Comparison of ENCODE assay signal across 37 cellular contexts in genomic region chr10:21130108-21130507, GRCh38.
"Had no signal": no experiment of that assay in that cellular context is flagged by ENCODE, and none has a peak within 500 bp of the region (broad histone marks: within the 10 kb centered on the region; RNA-seq: fewer than 3 reads in every experiment).

No MANE protein-coding gene starts in this region.

- H3K27me3 Mint-ChIP-seq: activated B cell treated with CpG ODN at 0.5 μM for 24 hours; activated CD4-positive, alpha-beta memory T cell treated with anti-CD3 and anti-CD28 coated beads, Interleukin-2, amount 10 ng/mL, durations not matched to agents 7 days and 5 days; activated naive CD8-positive, alpha-beta T cell treated with anti-CD3 and anti-CD28 coated beads, Interleukin-2, amount 10 ng/mL, durations not matched to agents 7 days and 5 days; brain had no signal

- DNase-seq: activated B cell treated with CpG ODN at 0.5 μM for 24 hours; activated CD4-positive, alpha-beta memory T cell treated with anti-CD3 and anti-CD28 coated beads, Interleukin-2, amount 10 ng/mL, durations not matched to agents 7 days and 5 days; activated CD4-positive, alpha-beta T cell treated with anti-CD3 and anti-CD28 coated beads for 4 hours; activated CD4-positive, CD25-positive, alpha-beta regulatory T cell treated with anti-CD3 and anti-CD28 coated beads, Interleukin-2, amount 50 U/mL, for 72 hours; activated CD8-positive, alpha-beta memory T cell treated with anti-CD3 and anti-CD28 coated beads for 24 hours; activated CD8-positive, alpha-beta memory T cell treated with anti-CD3 and anti-CD28 coated beads, Interleukin-2, amount 10 ng/mL, durations not matched to agents 7 days and 5 days; activated CD8-positive, alpha-beta memory T cell treated with anti-CD3 and anti-CD28 coated beads, Interleukin-2, amount 50 U/mL, for 48 hours; activated effector memory CD4-positive, alpha-beta T cell treated with anti-CD3 and anti-CD28 coated beads, Interleukin-2, amount 50 U/mL, for 16 hours; activated naive CD4-positive, alpha-beta T cell; activated naive CD4-positive, alpha-beta T cell treated with anti-CD3 and anti-CD28 coated beads, Interleukin-2, amount 50 U/mL, for 16 hours; activated naive CD8-positive, alpha-beta T cell treated with anti-CD3 and anti-CD28 coated beads, Interleukin-2, amount 10 ng/mL, durations not matched to agents 7 days and 5 days; activated T-cell treated with anti-CD3 and anti-CD28 coated beads, Interleukin-2, amount 50 U/mL, for 48 hours; amygdala; caudate nucleus; cerebellar nuclear complex; Karpas-422; KBM-7; NCI-H1048; NCI-H1105 treated with DMSO at 0.1 percent for 48 hours; NCI-H1436; NCI-H187; NCI-H2029 treated with DMSO at 0.1 percent for 48 hours; NCI-H2107; NCI-H510A; NCI-H526; PC-3; Peyer's patch; RPMI8226; SHP77 treated with DMSO at 0.1 percent for 48 hours; SK-N-SH had no signal

- H3K9me3 Mint-ChIP-seq: activated B cell treated with CpG ODN at 0.5 μM for 24 hours; activated CD4-positive, alpha-beta memory T cell treated with anti-CD3 and anti-CD28 coated beads, Interleukin-2, amount 10 ng/mL, durations not matched to agents 7 days and 5 days; activated naive CD8-positive, alpha-beta T cell treated with anti-CD3 and anti-CD28 coated beads, Interleukin-2, amount 10 ng/mL, durations not matched to agents 7 days and 5 days; T-helper 1 cell treated with Interleukin-12 subunit alpha and Interleukin-12 subunit beta and Interleukin-4 antibody, amounts not matched to agents 30 μg/mL and 1 μg/mL, for 36 hours; T-helper 2 cell treated with Interferon-gamma antibody and Interleukin-4, amounts not matched to agents 5 μg/mL and 100 μg/mL, for 36 hours had no signal

- H3K4me1 Mint-ChIP-seq: activated B cell treated with CpG ODN at 0.5 μM for 24 hours; activated CD4-positive, alpha-beta memory T cell treated with anti-CD3 and anti-CD28 coated beads, Interleukin-2, amount 10 ng/mL, durations not matched to agents 7 days and 5 days; activated CD8-positive, alpha-beta memory T cell treated with anti-CD3 and anti-CD28 coated beads, Interleukin-2, amount 10 ng/mL, durations not matched to agents 7 days and 5 days; activated naive CD8-positive, alpha-beta T cell treated with anti-CD3 and anti-CD28 coated beads, Interleukin-2, amount 10 ng/mL, durations not matched to agents 7 days and 5 days had no signal

- H3K27me3 ChIP-seq: ascending aorta, Peyer's patch, SJSA1 had no signal

- H3K4me2 ChIP-seq: SK-N-SH had no signal

- H3K9ac ChIP-seq: SK-N-SH had no signal

- H3K36me3 Mint-ChIP-seq: activated CD8-positive, alpha-beta memory T cell treated with anti-CD3 and anti-CD28 coated beads, Interleukin-2, amount 10 ng/mL, durations not matched to agents 7 days and 5 days; activated naive CD8-positive, alpha-beta T cell treated with anti-CD3 and anti-CD28 coated beads, Interleukin-2, amount 10 ng/mL, durations not matched to agents 7 days and 5 days had no signal

- FAIRE-seq: bronchial epithelial cell, TTC549 had no signal

- H3K4me3 Mint-ChIP-seq: activated B cell treated with CpG ODN at 0.5 μM for 24 hours; activated CD4-positive, alpha-beta memory T cell treated with anti-CD3 and anti-CD28 coated beads, Interleukin-2, amount 10 ng/mL, durations not matched to agents 7 days and 5 days; activated CD8-positive, alpha-beta memory T cell treated with anti-CD3 and anti-CD28 coated beads, Interleukin-2, amount 10 ng/mL, durations not matched to agents 7 days and 5 days; activated naive CD8-positive, alpha-beta T cell treated with anti-CD3 and anti-CD28 coated beads, Interleukin-2, amount 10 ng/mL, durations not matched to agents 7 days and 5 days; brain; T-helper 1 cell treated with Interleukin-12 subunit alpha and Interleukin-12 subunit beta and Interleukin-4 antibody, amounts not matched to agents 30 μg/mL and 1 μg/mL, for 36 hours; T-helper 2 cell treated with Interferon-gamma antibody and Interleukin-4, amounts not matched to agents 5 μg/mL and 100 μg/mL, for 36 hours had no signal

- H3K4me1 ChIP-seq: ascending aorta, Peyer's patch, SJSA1 had no signal

- H3K36me3 ChIP-seq: ascending aorta, Peyer's patch, SJSA1 had no signal

- H3K27ac ChIP-seq: ascending aorta, Peyer's patch, SJSA1 had no signal

- H3K27ac Mint-ChIP-seq: activated B cell treated with CpG ODN at 0.5 μM for 24 hours; activated CD4-positive, alpha-beta memory T cell treated with anti-CD3 and anti-CD28 coated beads, Interleukin-2, amount 10 ng/mL, durations not matched to agents 7 days and 5 days; activated CD8-positive, alpha-beta memory T cell treated with anti-CD3 and anti-CD28 coated beads, Interleukin-2, amount 10 ng/mL, durations not matched to agents 7 days and 5 days; activated naive CD8-positive, alpha-beta T cell treated with anti-CD3 and anti-CD28 coated beads, Interleukin-2, amount 10 ng/mL, durations not matched to agents 7 days and 5 days; brain; T-helper 1 cell treated with Interleukin-12 subunit alpha and Interleukin-12 subunit beta and Interleukin-4 antibody, amounts not matched to agents 30 μg/mL and 1 μg/mL, for 36 hours; T-helper 2 cell treated with Interferon-gamma antibody and Interleukin-4, amounts not matched to agents 5 μg/mL and 100 μg/mL, for 36 hours had no signal

- H3K9me3 ChIP-seq: ascending aorta, Peyer's patch, SJSA1 had no signal

- H3K9me2 ChIP-seq: SK-N-SH had no signal

- H3K4me3 ChIP-seq: ascending aorta, Peyer's patch, SJSA1 had no signal

- ATAC-seq: activated CD8-positive, alpha-beta memory T cell treated with anti-CD3 and anti-CD28 coated beads, Interleukin-2, amount 10 ng/mL, durations not matched to agents 7 days and 5 days; PC-3 had no signal
